Comparison of ENCODE assay signal across 8 cellular contexts in the genomic region with DNA sequence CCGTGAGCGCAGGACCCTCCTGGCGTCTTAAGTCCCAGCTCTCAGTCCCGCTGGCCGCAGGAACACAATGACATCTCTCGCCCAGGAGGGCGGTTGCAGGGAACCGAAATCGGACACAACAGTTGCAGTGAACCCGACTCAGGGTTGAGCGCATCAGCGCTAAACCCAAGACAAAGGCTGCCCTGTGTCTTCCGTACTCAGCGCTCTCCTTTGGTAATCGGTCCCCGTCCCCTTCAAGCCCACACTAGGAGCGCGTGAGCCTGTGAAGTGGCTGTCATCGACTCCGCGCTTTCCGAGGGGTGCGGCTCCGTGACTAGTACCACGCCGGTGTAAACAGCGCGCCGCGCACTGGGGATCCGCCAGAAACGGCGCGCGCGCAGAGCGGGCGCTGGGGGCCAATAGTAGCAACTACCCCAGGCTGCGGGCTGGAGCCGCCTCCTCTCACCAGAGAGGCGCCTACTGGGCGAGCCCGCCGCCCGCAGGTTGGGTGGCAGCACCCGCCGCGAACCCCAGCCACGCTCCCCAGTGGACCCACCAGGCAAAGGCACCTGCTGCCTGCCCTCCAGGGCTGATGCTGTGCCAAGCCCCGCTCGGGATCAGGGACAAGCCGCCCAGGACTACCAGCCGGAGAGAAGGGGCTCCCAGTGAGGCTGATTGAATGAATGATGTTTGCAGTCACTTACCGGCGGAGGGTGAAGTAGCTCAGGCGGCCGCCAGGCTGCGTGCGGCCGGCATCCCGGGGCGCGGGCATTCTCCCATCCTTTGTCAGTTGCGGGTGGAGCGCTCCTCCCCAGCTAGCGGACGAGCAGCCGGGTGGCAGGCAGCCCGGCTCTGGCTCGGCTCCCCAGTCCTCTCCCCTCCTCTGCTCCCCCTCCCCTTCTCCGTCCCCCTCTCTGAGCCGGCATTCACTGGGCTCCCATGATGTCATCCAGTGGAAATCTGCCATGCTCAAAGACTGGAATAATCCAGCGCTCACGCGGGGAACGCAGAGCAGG.
DNase-seq lines count a peak whose midpoint lies in the region; ATAC-seq lines count a peak whose summit lies in the region.

No MANE protein-coding gene starts in this region.

- peaks cover 10% of the 10 kb centered on the region for H3K27me3 Mint-ChIP-seq in stimulated activated memory B cell treated with anti-CD40 and anti-IgM and Interleukin-4, amounts not matched to agents 10 μg/mL and 1 μg/mL and 100 μg/mL, for 72 hours
- H3K27me3 Mint-ChIP-seq in activated T-helper 1 cell treated with anti-CD3 and anti-CD28 coated beads, Interleukin-12 subunit alpha, Interleukin-12 subunit beta, Interleukin-2, Interleukin-4 antibody, amounts not matched to agents 30 ng/mL and 10 ng/mL and 1 ng/mL, durations not matched to agents 14 hours and 24 hours and 36 hours (ENCODE audit: insufficient read depth), result peaks cover 10% of the 10 kb centered on the region

- H3K4me3 Mint-ChIP-seq in stimulated activated memory B cell treated with anti-CD40 and anti-IgM and Interleukin-4, amounts not matched to agents 10 μg/mL and 1 μg/mL and 100 μg/mL, for 72 hours, result no peak overlapping the region
- no peak overlapping the region for H3K4me3 Mint-ChIP-seq in activated T-helper 1 cell treated with anti-CD3 and anti-CD28 coated beads, Interleukin-12 subunit alpha, Interleukin-12 subunit beta, Interleukin-2, Interleukin-4 antibody, amounts not matched to agents 30 ng/mL and 10 ng/mL and 1 ng/mL, durations not matched to agents 14 hours and 24 hours and 36 hours

- intact Hi-C loops in activated T-helper 1 cell treated with anti-CD3 and anti-CD28 coated beads, Interleukin-12 subunit alpha, Interleukin-12 subunit beta, Interleukin-2, Interleukin-4 antibody, amounts not matched to agents 30 ng/mL and 10 ng/mL and 1 ng/mL, durations not matched to agents 14 hours and 24 hours and 36 hours (cut with micrococcal nuclease), result no loop called here

- DNase-seq in NCI-H2107 (lab: John Stamatoyannopoulos, UW) (peak; percentile 1), NCI-H2107 treated with DMSO at 0.1 percent for 48 hours (lab: John Stamatoyannopoulos, UW; ENCODE audit: unreplicated experiment) (no peak), amygdala (lab: John Stamatoyannopoulos, UW) (peak; percentile 74 to 98 (median 91)), inferior parietal cortex (ENCODE audit: extremely low spot score) (peak; percentile 95), NCI-H187 treated with DMSO at 0.1 percent for 48 hours (lab: John Stamatoyannopoulos, UW) (no peak)
- no peak for DNase-seq in activated T-helper 1 cell treated with anti-CD3 and anti-CD28 coated beads, Interleukin-12 subunit alpha, Interleukin-12 subunit beta, Interleukin-2, Interleukin-4 antibody, amounts not matched to agents 30 ng/mL and 10 ng/mL and 1 ng/mL, durations not matched to agents 14 hours and 24 hours and 36 hours (ENCODE audit: low spot score)

- no peak overlapping the region for H3K27ac Mint-ChIP-seq in stimulated activated memory B cell treated with anti-CD40 and anti-IgM and Interleukin-4, amounts not matched to agents 10 μg/mL and 1 μg/mL and 100 μg/mL, for 72 hours
- H3K27ac Mint-ChIP-seq in activated T-helper 1 cell treated with anti-CD3 and anti-CD28 coated beads, Interleukin-12 subunit alpha, Interleukin-12 subunit beta, Interleukin-2, Interleukin-4 antibody, amounts not matched to agents 30 ng/mL and 10 ng/mL and 1 ng/mL, durations not matched to agents 14 hours and 24 hours and 36 hours, result no peak overlapping the region

- no peaks in the 10 kb centered on the region for H3K9me3 Mint-ChIP-seq in stimulated activated memory B cell treated with anti-CD40 and anti-IgM and Interleukin-4, amounts not matched to agents 10 μg/mL and 1 μg/mL and 100 μg/mL, for 72 hours
- H3K9me3 Mint-ChIP-seq in activated T-helper 1 cell treated with anti-CD3 and anti-CD28 coated beads, Interleukin-12 subunit alpha, Interleukin-12 subunit beta, Interleukin-2, Interleukin-4 antibody, amounts not matched to agents 30 ng/mL and 10 ng/mL and 1 ng/mL, durations not matched to agents 14 hours and 24 hours and 36 hours, result no peaks in the 10 kb centered on the region

- no peaks in the 10 kb centered on the region for H3K36me3 Mint-ChIP-seq in stimulated activated memory B cell treated with anti-CD40 and anti-IgM and Interleukin-4, amounts not matched to agents 10 μg/mL and 1 μg/mL and 100 μg/mL, for 72 hours
- H3K36me3 Mint-ChIP-seq in activated T-helper 1 cell treated with anti-CD3 and anti-CD28 coated beads, Interleukin-12 subunit alpha, Interleukin-12 subunit beta, Interleukin-2, Interleukin-4 antibody, amounts not matched to agents 30 ng/mL and 10 ng/mL and 1 ng/mL, durations not matched to agents 14 hours and 24 hours and 36 hours (ENCODE audit: low read depth), result no peaks in the 10 kb centered on the region

- no peaks in the 10 kb centered on the region for H3K4me1 Mint-ChIP-seq in stimulated activated memory B cell treated with anti-CD40 and anti-IgM and Interleukin-4, amounts not matched to agents 10 μg/mL and 1 μg/mL and 100 μg/mL, for 72 hours
- no peaks in the 10 kb centered on the region for H3K4me1 Mint-ChIP-seq in activated T-helper 1 cell treated with anti-CD3 and anti-CD28 coated beads, Interleukin-12 subunit alpha, Interleukin-12 subunit beta, Interleukin-2, Interleukin-4 antibody, amounts not matched to agents 30 ng/mL and 10 ng/mL and 1 ng/mL, durations not matched to agents 14 hours and 24 hours and 36 hours (ENCODE audit: low read depth)

- ATAC-seq in stimulated activated memory B cell treated with anti-CD40 and anti-IgM and Interleukin-4, amounts not matched to agents 10 μg/mL and 1 μg/mL and 100 μg/mL, for 72 hours, result peak; percentile 46
- ATAC-seq in HG02610 (IDR thresholded peaks at IDR 0.05; ENCODE audit: unreplicated experiment), result no peak

Comparison
In these comparisons a context has a peak if more than half of its experiments do, and no peak if none do; other contexts are left out.
1. DNase-seq: peak in NCI-H2107 (single experiment), amygdala (56 of 56) and inferior parietal cortex (single experiment); none in NCI-H2107 treated with DMSO at 0.1 percent for 48 hours (single experiment), NCI-H187 treated with DMSO at 0.1 percent for 48 hours (single experiment) and activated T-helper 1 cell treated with anti-CD3 and anti-CD28 coated beads, Interleukin-12 subunit alpha, Interleukin-12 subunit beta, Interleukin-2, Interleukin-4 antibody, amounts not matched to agents 30 ng/mL and 10 ng/mL and 1 ng/mL, durations not matched to agents 14 hours and 24 hours and 36 hours (single experiment).